Comparison of ENCODE assay signal across 15 cellular contexts in genomic region chr2:241885701-241886643, GRCh38. TPM values are rescaled to one million over a fixed set of nuclear protein-coding genes. Genes with fewer than 3 reads are reported as not detected.
DNase-seq lines count a peak whose midpoint lies in the region; ATAC-seq, FAIRE-seq and TF ChIP-seq lines count a peak whose summit lies in the region.
"Had no signal": no experiment of that assay in that cellular context is flagged by ENCODE, and none has a peak within 500 bp of the region (broad histone marks: within the 10 kb centered on the region; RNA-seq: fewer than 3 reads in every experiment).

No MANE protein-coding gene starts in this region.

- TF ChIP-seq CTCF in kidney (IDR thresholded peaks at IDR 0.05; ENCODE audit: borderline replicate concordance, extremely low read depth, insufficient read depth): no peak

- H3K9ac ChIP-seq in BLaER1 (peak overlapping the region; percentile 64), kidney (ENCODE audit: low read length in 2 of 2) (no peak overlapping the region)

- H3K4me2 ChIP-seq in BLaER1: peak overlapping the region; percentile 98

- H3K9me3 ChIP-seq in BLaER1 (peaks cover 11% of the 10 kb centered on the region), kidney (ENCODE audit: control insufficient read depth in 1 of 2, low read length in 2 of 2) (no peaks in the 10 kb centered on the region)
- H3K9me3 ChIP-seq: gastroesophageal sphincter, right atrium auricular region had no signal

- no peak for ATAC-seq in left colon
- ATAC-seq: activated naive CD4-positive, alpha-beta T cell treated with anti-CD3 and anti-CD28 coated beads, Interleukin-2, amount 50 U/mL, for 72 hours; gastroesophageal sphincter had no signal

- DNase-seq in DMS79 treated with DMSO at 0.1 percent for 48 hours (lab: John Stamatoyannopoulos, UW) (peak; percentile 82), NCI-H82 (lab: John Stamatoyannopoulos, UW) (peak; percentile 97), kidney (peak; percentile 54), urothelium cell line (ENCODE audit: low spot score) (no peak), left colon (no peak)
- no peak for DNase-seq in stimulated activated CD4-positive, alpha-beta T cell treated with anti-CD3 and anti-CD28 coated beads, Interleukin-4, amount 100 ng/mL, for 4 hours
- DNase-seq: central memory CD4-positive, alpha-beta T cell; islet precursor cell; stimulated activated CD4-positive, alpha-beta T cell treated with anti-CD3 and anti-CD28 coated beads, Interleukin-2, amount 100 ng/mL, for 48 hours had no signal

- FAIRE-seq in kidney (lab: Jason Lieb, UNC) (no peak), urothelium cell line (lab: Jason Lieb, UNC) (no peak)

- H3K4me3 ChIP-seq in BLaER1 (peak overlapping the region; percentile 73), kidney (ENCODE audit: low read length in 2 of 2) (no peak overlapping the region)
- H3K4me3 ChIP-seq: gastroesophageal sphincter, right atrium auricular region had no signal

- H3K27ac ChIP-seq in BLaER1 (peak overlapping the region; percentile 99), kidney (ENCODE audit: low read depth in 2 of 2, low read length in 2 of 2) (no peak overlapping the region)
- H3K27ac ChIP-seq: gastroesophageal sphincter, right atrium auricular region had no signal

- peaks cover 47% of the 10 kb centered on the region for H3K36me3 ChIP-seq in BLaER1
- no peaks in the 10 kb centered on the region for H3K36me3 ChIP-seq in kidney (ENCODE audit: control insufficient read depth in 1 of 2, insufficient read depth in 2 of 2, low read length in 2 of 2)
- H3K36me3 ChIP-seq: right atrium auricular region had no signal

- peaks cover 85% of the 10 kb centered on the region for H3K4me1 ChIP-seq in BLaER1
- peaks cover 0 to 13% of the 10 kb centered on the region in 2 donors for H3K4me1 ChIP-seq in kidney (ENCODE audit: control insufficient read depth in 1 of 2, insufficient read depth in 1 of 2, low read depth in 1 of 2, low read length in 2 of 2)

- no peaks in the 10 kb centered on the region for H3K27me3 ChIP-seq in BLaER1
- H3K27me3 ChIP-seq: gastroesophageal sphincter, right atrium auricular region had no signal

- peaks cover 44% of the 10 kb centered on the region for H4K20me1 ChIP-seq in BLaER1

- intact Hi-C loops in kidney (cut with DNase I) (no loop called here), left colon (cut with DNase I, micrococcal nuclease) (no loop called here)

RNA-seq across cellular contexts. Expression of gene RTP5, which starts 16.4 kb away (rescaled TPM):
- total RNA-seq in kidney (0.13 TPM), left colon (not detected)
- not detected for polyA plus RNA-seq in kidney (ENCODE audit: insufficient read depth, low read depth, low replicate concordance)
- total RNA-seq: gastroesophageal sphincter, HT-29, right atrium auricular region had no signal
- polyA plus RNA-seq: CD14-positive monocyte had no signal

RNA-seq across cellular contexts. Expression of gene PDCD1, which starts 27.3 kb away (rescaled TPM):
- 1.6 TPM for total RNA-seq in kidney
- 0.49 TPM for polyA plus RNA-seq in kidney (ENCODE audit: insufficient read depth, low read depth, low replicate concordance)
- total RNA-seq in left colon: under 1 TPM in 1 of 2 donors, not detected in 1; 0.36 TPM
- total RNA-seq: HT-29 had no signal

Comparison
In these comparisons a context has a peak if more than half of its experiments do, and no peak if none do; other contexts are left out.
1. DNase-seq: peak in DMS79 treated with DMSO at 0.1 percent for 48 hours (single experiment), NCI-H82 (single experiment) and kidney (single experiment); none in urothelium cell line (single experiment), stimulated activated CD4-positive, alpha-beta T cell treated with anti-CD3 and anti-CD28 coated beads, Interleukin-4, amount 100 ng/mL, for 4 hours (0 of 2) and left colon (0 of 2).